Comparison of ENCODE assay signal across 19 cellular contexts in the genomic region with DNA sequence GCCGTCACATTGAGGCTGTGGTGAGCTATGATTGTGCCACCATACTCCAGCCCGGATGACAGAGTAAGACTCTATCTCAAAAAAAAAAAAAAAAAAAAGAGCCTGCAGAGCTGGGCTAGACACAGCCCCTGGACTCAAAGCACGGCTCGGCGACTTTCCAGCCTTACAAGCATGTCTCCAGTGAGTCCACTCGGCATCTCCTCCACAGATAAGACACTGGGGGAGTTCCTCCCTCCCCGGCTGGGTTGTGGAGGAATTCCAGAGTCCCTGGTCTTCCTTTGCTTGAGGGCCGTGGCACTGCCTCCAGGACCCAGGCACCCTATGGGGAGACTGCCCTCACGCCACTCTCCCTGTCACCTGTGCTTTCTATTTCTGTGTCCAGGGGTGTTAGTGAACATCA. TPM values are rescaled to one million over a fixed set of nuclear protein-coding genes. Genes with fewer than 3 reads are reported as not detected.
A peak's percentile ranks its signal among the peaks of the same experiment; 100 is the strongest.
DNase-seq lines count a peak whose midpoint lies in the region; ATAC-seq, FAIRE-seq and TF ChIP-seq lines count a peak whose summit lies in the region.
"Had no signal": no experiment of that assay in that cellular context is flagged by ENCODE, and none has a peak within 500 bp of the region (broad histone marks: within the 10 kb centered on the region; RNA-seq: fewer than 3 reads in every experiment).

No MANE protein-coding gene starts in this region.

- peak; percentile 66 to 86 (median 73) for DNase-seq in right cardiac atrium
- no peak for DNase-seq in cardiac septum (ENCODE audit: low spot score)
- peak; percentile 48 for DNase-seq in kidney
- peak; percentile 55 for DNase-seq in sigmoid colon
- no peak for DNase-seq in NCI-H510A (lab: John Stamatoyannopoulos, UW)
- DNase-seq in NCI-H2081 (lab: John Stamatoyannopoulos, UW): no peak
- DNase-seq in AG08396 (ENCODE audit: low spot score): no peak
- DNase-seq: ACHN; AML-193; Caco-2; CD4-positive, alpha-beta T cell; GM23248 had no signal

- ATAC-seq in right cardiac atrium: peak; percentile 24 to 76

- no peaks in the 10 kb centered on the region for H3K4me1 ChIP-seq in right cardiac atrium (ENCODE audit: control insufficient read depth, insufficient read depth, low read length)
- H3K4me1 ChIP-seq in kidney (ENCODE audit: control insufficient read depth in 1 of 2, insufficient read depth in 1 of 2, low read depth in 1 of 2, low read length in 2 of 2): no peaks in the 10 kb centered on the region
- H3K4me1 ChIP-seq in sigmoid colon: peaks cover 0 to 3% (median 2%) of the 10 kb centered on the region in 4 donors
- H3K4me1 ChIP-seq: Caco-2, HAP-1 had no signal

- peaks cover 16 to 17% of the 10 kb centered on the region in 2 donors for H3K36me3 ChIP-seq in kidney (ENCODE audit: control insufficient read depth in 1 of 2, insufficient read depth in 2 of 2, low read length in 2 of 2)
- peaks cover 0 to 25% (median 3%) of the 10 kb centered on the region in 4 donors for H3K36me3 ChIP-seq in sigmoid colon
- H3K36me3 ChIP-seq: HAP-1 had no signal

- intact Hi-C loops in right cardiac atrium (cut with DNase I) (no loop called here), cardiac septum (cut with DNase I) (no loop called here), kidney (cut with DNase I) (no loop called here), sigmoid colon (cut with DNase I) (loop anchor here (10.0 kb wide), 1 partner anchor 86 kb away; no protein-coding TSS in a partner anchor)

- FAIRE-seq in kidney (lab: Jason Lieb, UNC): no peak
- FAIRE-seq: A204.1, D721Med, G401.6, GM12891, GM19239 had no signal

- H3K27me3 ChIP-seq in right cardiac atrium (ENCODE audit: control insufficient read depth, insufficient read depth): no peaks in the 10 kb centered on the region
- H3K27me3 ChIP-seq in sigmoid colon: no peaks in the 10 kb centered on the region

- H3K9me3 ChIP-seq in right cardiac atrium (ENCODE audit: control insufficient read depth, low read length) (no peaks in the 10 kb centered on the region), kidney (ENCODE audit: control insufficient read depth in 1 of 2, low read length in 2 of 2) (no peaks in the 10 kb centered on the region), sigmoid colon (no peaks in the 10 kb centered on the region)
- H3K9me3 ChIP-seq: Caco-2, HAP-1 had no signal

- TF ChIP-seq EP300 in sigmoid colon (IDR thresholded peaks at IDR 0.05): no peak

- TF ChIP-seq CTCF in kidney (IDR thresholded peaks at IDR 0.05; ENCODE audit: borderline replicate concordance, extremely low read depth, insufficient read depth) (no peak), sigmoid colon (IDR thresholded peaks at IDR 0.05) (no peak)

- H3K27ac ChIP-seq in right cardiac atrium (ENCODE audit: low read length) (no peak overlapping the region), kidney (ENCODE audit: low read depth in 2 of 2, low read length in 2 of 2) (no peak overlapping the region), sigmoid colon (no peak overlapping the region)
- H3K27ac ChIP-seq: C4-2B, GM23248 had no signal

- H3K4me3 ChIP-seq in right cardiac atrium (ENCODE audit: low read length): no peak overlapping the region
- H3K4me3 ChIP-seq in kidney (ENCODE audit: low read length in 2 of 2): no peak overlapping the region
- no peak overlapping the region for H3K4me3 ChIP-seq in sigmoid colon
- H3K4me3 ChIP-seq: GM23248, HAP-1 had no signal

- no peak for TF ChIP-seq POLR2A in sigmoid colon (IDR thresholded peaks at IDR 0.05)

- 64% methylated on average over 9 of the region's 9 CpGs for WGBS in right cardiac atrium
- 94 to 96% methylated on average over 9 of the region's 9 CpGs for WGBS in sigmoid colon, 2 donors

- no peak overlapping the region for H3K9ac ChIP-seq in kidney (ENCODE audit: low read length in 2 of 2)
- H3K9ac ChIP-seq: GM23248 had no signal

RNA-seq across cellular contexts. Expression of gene RPL31, which starts 30.9 kb away (rescaled TPM):
- total RNA-seq in right cardiac atrium (1,000 to 10,000 TPM in 1 of 4 donors, 100 to 1,000 TPM in 3; 822 to 1,044 (median 917) TPM), cardiac septum (649 TPM), kidney (1,182 TPM), sigmoid colon (1,000 to 10,000 TPM; 1,030 to 2,345 (median 1,749) TPM)
- polyA plus RNA-seq in right cardiac atrium (3,971 TPM), kidney (ENCODE audit: insufficient read depth, low read depth, low replicate concordance) (2,844 TPM), sigmoid colon (1,000 to 10,000 TPM; 5,415 to 7,327 (median 5,660) TPM)

Comparison
In these comparisons a context has a peak if more than half of its experiments do, and no peak if none do; other contexts are left out.
1. DNase-seq: peak in right cardiac atrium (3 of 3), kidney (single experiment) and sigmoid colon (single experiment); none in cardiac septum (single experiment), NCI-H510A (single experiment), NCI-H2081 (0 of 2) and AG08396 (single experiment).